ENCODE assay signal across 8 cellular contexts in the genomic region with DNA sequence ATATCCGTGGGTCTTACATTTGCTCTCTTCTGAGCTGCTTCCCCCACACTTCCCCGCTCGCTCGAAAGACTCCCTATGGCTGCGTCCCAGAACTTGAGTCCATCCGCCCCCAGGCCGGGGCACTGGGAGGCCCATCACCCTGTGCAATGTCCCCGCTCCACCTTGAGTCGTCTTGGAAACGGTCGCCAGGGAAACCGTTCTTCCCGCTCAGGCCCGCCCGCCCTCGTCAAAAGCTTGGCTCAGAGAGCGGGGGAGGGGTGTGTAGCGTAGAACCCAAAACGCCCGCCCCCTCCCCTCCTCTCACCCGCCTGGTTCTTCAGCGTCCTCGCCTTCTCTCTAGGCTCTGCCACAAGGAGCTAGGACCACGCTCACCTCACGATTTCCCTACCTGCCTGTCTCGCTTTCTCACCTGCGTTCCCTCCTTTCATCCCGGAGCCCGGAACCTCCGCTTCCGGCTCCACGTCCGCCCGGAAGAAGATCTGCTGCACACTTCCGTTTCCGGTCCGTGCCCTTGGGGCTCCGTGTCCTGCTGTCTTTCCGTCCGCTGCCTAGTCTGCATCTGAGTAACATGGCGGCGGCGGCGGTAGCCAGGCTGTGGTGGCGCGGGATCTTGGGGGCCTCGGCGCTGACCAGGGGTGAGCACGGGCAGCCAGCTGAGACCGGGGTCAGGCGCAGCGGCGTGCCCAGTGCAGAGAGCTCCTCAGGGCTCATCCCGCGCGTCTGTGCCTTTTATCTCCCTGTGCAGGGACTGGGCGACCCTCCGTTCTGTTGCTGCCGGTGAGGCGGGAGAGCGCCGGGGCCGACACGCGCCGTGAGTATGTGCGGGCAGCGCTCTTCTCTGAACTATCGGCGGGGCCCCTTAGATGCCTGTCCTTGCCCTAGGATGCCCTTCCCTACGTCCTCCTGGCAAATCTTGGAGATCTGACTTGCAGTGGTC. TPM values are rescaled to one million over a fixed set of nuclear protein-coding genes. Genes with fewer than 3 reads are reported as not detected.
DNase-seq lines count a peak whose midpoint lies in the region; ATAC-seq, FAIRE-seq and TF ChIP-seq lines count a peak whose summit lies in the region.

A gene (minus strand): TSS at position 447 of the 937 bp plus-strand sequence. CDS start 19 bp downstream, at position 428.
A gene (plus strand): TSS at position 551 of the 937 bp plus-strand sequence. CDS start 18 bp downstream, at position 569.

- TF ChIP-seq CTCF in transverse colon (IDR thresholded peaks at IDR 0.05): peak in 1 of 5 experiments; percentile 8

- H3K4me3 ChIP-seq in transverse colon: peak within 1 kb of the TSS; percentile 72 to 97 (median 87)

- peaks cover 57% of the 10 kb centered on the region for H3K36me3 Mint-ChIP-seq in activated naive CD8-positive, alpha-beta T cell treated with anti-CD3 and anti-CD28 coated beads, Interleukin-2, amount 50 U/mL, for 24 hours (ENCODE audit: low read depth)

- peaks cover 2% of the 10 kb centered on the region for H3K27me3 Mint-ChIP-seq in activated naive CD8-positive, alpha-beta T cell treated with anti-CD3 and anti-CD28 coated beads, Interleukin-2, amount 50 U/mL, for 24 hours

- DNase-seq in GM12892 (ENCODE audit: insufficient read length) (peak; percentile 85), NCI-H1436 (lab: John Stamatoyannopoulos, UW) (peak; percentile 87), SW480 (ENCODE audit: low spot score) (peak; percentile 87), cardiac septum (ENCODE audit: low spot score) (peak; percentile 95), pons (ENCODE audit: low spot score) (peak; percentile 90), transverse colon (peak; percentile 90)
- DNase-seq in activated naive CD8-positive, alpha-beta T cell treated with anti-CD3 and anti-CD28 coated beads, Interleukin-2, amount 50 U/mL, for 24 hours: peak; percentile 90

- WGBS in transverse colon (ENCODE audit: low coverage in 1 of 2), 2 donors: 1% methylated on average over 69 of the region's 71 CpGs; no CpG with 5 or more reads in 1 of the 2 donors

- H3K9me3 Mint-ChIP-seq in activated naive CD8-positive, alpha-beta T cell treated with anti-CD3 and anti-CD28 coated beads, Interleukin-2, amount 50 U/mL, for 24 hours: no peaks in the 10 kb centered on the region

- intact Hi-C loops in cardiac septum (cut with DNase I): no loop called here
- intact Hi-C loops in transverse colon (cut with DNase I; ENCODE audit: low total_unique reads): loop anchor here (5.0 kb wide), 1 partner anchor 139 kb away; a partner anchor contains a TSS

- H3K9me3 ChIP-seq in transverse colon: no peaks in the 10 kb centered on the region

- no peaks in the 10 kb centered on the region for H3K27me3 ChIP-seq in transverse colon

- FAIRE-seq in GM12892 (lab: Jason Lieb, UNC): peak; percentile 90

- H3K4me1 ChIP-seq in transverse colon: peaks cover 16 to 26% (median 23%) of the 10 kb centered on the region in 4 donors

- H3K27ac ChIP-seq in transverse colon: peak within 1 kb of the TSS; percentile 86 to 91 (median 89)

- peak within 1 kb of the TSS; percentile 99 for H3K4me3 Mint-ChIP-seq in activated naive CD8-positive, alpha-beta T cell treated with anti-CD3 and anti-CD28 coated beads, Interleukin-2, amount 50 U/mL, for 24 hours

- in situ Hi-C loops in transverse colon (cut with MboI; ENCODE audit: low pct_ligation_motif_present in 1 of 4, low pct_unique_long_range_greater_than_20kb in 1 of 4, low sequenced_read_pairs in 3 of 4): no loop called here

- TF ChIP-seq POLR2A in GM12892 (IDR thresholded peaks at IDR 0.05; ENCODE audit: low read depth, low read length) (peak; percentile 87), transverse colon (IDR thresholded peaks at IDR 0.05) (peak; percentile 79)

- ATAC-seq in HG02840 (IDR thresholded peaks at IDR 0.05; ENCODE audit: low FRiP score, unreplicated experiment): peak; percentile 91
- ATAC-seq in activated naive CD8-positive, alpha-beta T cell treated with anti-CD3 and anti-CD28 coated beads, Interleukin-2, amount 50 U/mL, for 24 hours: peak; percentile 96

- no peak for TF ChIP-seq EP300 in transverse colon (IDR thresholded peaks at IDR 0.05; ENCODE audit: low read depth)

- H3K27ac Mint-ChIP-seq in activated naive CD8-positive, alpha-beta T cell treated with anti-CD3 and anti-CD28 coated beads, Interleukin-2, amount 50 U/mL, for 24 hours: peak within 1 kb of the TSS; percentile 97

- H3K4me1 Mint-ChIP-seq in activated naive CD8-positive, alpha-beta T cell treated with anti-CD3 and anti-CD28 coated beads, Interleukin-2, amount 50 U/mL, for 24 hours: peaks cover 47% of the 10 kb centered on the region

- peaks cover 0 to 37% (median 17%) of the 10 kb centered on the region in 4 donors for H3K36me3 ChIP-seq in transverse colon

RNA-seq across cellular contexts. Expression of the first gene that starts in this region (rescaled TPM):
- polyA plus RNA-seq in GM12892 (2012; ENCODE audit: missing spikeins): 20.1 TPM
- total RNA-seq in cardiac septum: 14.3 TPM
- total RNA-seq in transverse colon: 10 to 100 TPM in 3 of 4 donors, 1 to 10 TPM in 1; 9.4 to 20.3 (median 16.5) TPM

RNA-seq across cellular contexts. Expression of the second gene that starts in this region (rescaled TPM):
- polyA plus RNA-seq in GM12892 (2012; ENCODE audit: missing spikeins): 135 TPM
- total RNA-seq in cardiac septum (234 TPM), transverse colon (100 to 1,000 TPM in 3 of 4 donors, 10 to 100 TPM in 1; 72.6 to 256 (median 213) TPM)

Comparison
In these comparisons a context has a peak if more than half of its experiments do, and no peak if none do; other contexts are left out.
1. Peak in every context shown above with its lines: DNase-seq, ATAC-seq, H3K4me3 ChIP-seq and H3K27ac ChIP-seq.